In genomic region chr11:67572747-67573419, GRCh38 we compare ENCODE assay signal across 1 cellular context.
TF ChIP-seq lines count a peak whose summit lies in the region.

No MANE protein-coding gene starts in this region.

TF ChIP-seq in HepG2, 621 proteins besides CTCF, POLR2A, EP300 and RAD21 (continued from another document and continues in another):
- TF ChIP-seq ZBTB25 (CRISPR knock-in tag; IDR thresholded peaks at IDR 0.05) = no peak
- no peak for TF ChIP-seq CSRNP1 (CRISPR knock-in tag; IDR thresholded peaks at IDR 0.05)
- no peak for TF ChIP-seq SRY (CRISPR knock-in tag; IDR thresholded peaks at IDR 0.05)
- no peak for TF ChIP-seq ZNF281 (CRISPR knock-in tag; IDR thresholded peaks at IDR 0.05; ENCODE audit: borderline replicate concordance)
- no peak for TF ChIP-seq ZNF30 (CRISPR knock-in tag; IDR thresholded peaks at IDR 0.05)
- TF ChIP-seq ZNF687 (CRISPR knock-in tag; IDR thresholded peaks at IDR 0.05) = peak; percentile 35
- TF ChIP-seq BCLAF1 (IDR thresholded peaks at IDR 0.05) = no peak
- TF ChIP-seq NFE2 (CRISPR knock-in tag; IDR thresholded peaks at IDR 0.05) = no peak
- 0 out of 2 replicates have a peak, but pooled peaks have one; percentile 4 for TF ChIP-seq MED1 (CRISPR knock-in tag; IDR thresholded peaks at IDR 0.05)
- TF ChIP-seq GATAD2A (CRISPR knock-in tag; IDR thresholded peaks at IDR 0.05) = no peak
- no peak for TF ChIP-seq ELF4 (CRISPR knock-in tag; IDR thresholded peaks at IDR 0.05; ENCODE audit: borderline replicate concordance)
- TF ChIP-seq MIXL1 (CRISPR knock-in tag; IDR thresholded peaks at IDR 0.05) = no peak
- no peak for TF ChIP-seq MIER2 (CRISPR knock-in tag; IDR thresholded peaks at IDR 0.05)
- TF ChIP-seq SMC3 (IDR thresholded peaks at IDR 0.05; ENCODE audit: low read length) = peak; percentile 77
- no peak for TF ChIP-seq SOX6 (IDR thresholded peaks at IDR 0.05)
- TF ChIP-seq SOX6 (CRISPR knock-in tag; IDR thresholded peaks at IDR 0.05) = peak; percentile 55; the same call in 1 of the 2 replicates
- no peak for TF ChIP-seq ZNF619 (CRISPR knock-in tag; IDR thresholded peaks at IDR 0.05)
- no peak for TF ChIP-seq ZNF451 (CRISPR knock-in tag; IDR thresholded peaks at IDR 0.05)
- TF ChIP-seq RNF2 (conservative IDR thresholded peaks at IDR 0.05; ENCODE audit: low read depth) = no peak
- TF ChIP-seq KDM2A (CRISPR knock-in tag; IDR thresholded peaks at IDR 0.05; ENCODE audit: borderline replicate concordance, low read depth) = peak; percentile 67; the same call in 1 of the 2 replicates
- TF ChIP-seq BRCA1 (CRISPR knock-in tag; IDR thresholded peaks at IDR 0.05) = no peak
- TF ChIP-seq RARA (CRISPR knock-in tag; IDR thresholded peaks at IDR 0.05) = peak; percentile 39; the same call in 1 of the 2 replicates
- TF ChIP-seq NFYC (CRISPR knock-in tag; IDR thresholded peaks at IDR 0.05) = no peak
- no peak for TF ChIP-seq ATF4 (CRISPR knock-in tag; IDR thresholded peaks at IDR 0.05)
- TF ChIP-seq ZNF567 (CRISPR knock-in tag; IDR thresholded peaks at IDR 0.05; ENCODE audit: borderline replicate concordance) = no peak
- no peak for TF ChIP-seq ZNF546 (CRISPR knock-in tag; conservative IDR thresholded peaks at IDR 0.05)
- TF ChIP-seq ZNF746 (CRISPR knock-in tag; IDR thresholded peaks at IDR 0.05) = no peak
- TF ChIP-seq MTERF4 (CRISPR knock-in tag; IDR thresholded peaks at IDR 0.05) = no peak
- peak; percentile 29; the same call in 1 of the 2 replicates for TF ChIP-seq ZNF501 (CRISPR knock-in tag; IDR thresholded peaks at IDR 0.05)
- no peak for TF ChIP-seq E2F5 (CRISPR knock-in tag; conservative IDR thresholded peaks at IDR 0.05)
- no peak for TF ChIP-seq NR2F6 (IDR thresholded peaks at IDR 0.05)
- TF ChIP-seq NR2F6 (CRISPR knock-in tag; IDR thresholded peaks at IDR 0.05) = no peak
- no peak for TF ChIP-seq RFXANK (CRISPR knock-in tag; IDR thresholded peaks at IDR 0.05)
- no peak for TF ChIP-seq TRIM24 (CRISPR knock-in tag; IDR thresholded peaks at IDR 0.05)
- no peak for TF ChIP-seq U2AF1 (optimal IDR thresholded peaks at IDR 0.05; ENCODE audit: low read depth, low read length)
- no peak for TF ChIP-seq ZNF773 (CRISPR knock-in tag; IDR thresholded peaks at IDR 0.05; ENCODE audit: borderline replicate concordance)
- TF ChIP-seq CCDC6 (CRISPR knock-in tag; IDR thresholded peaks at IDR 0.05) = no peak
- no peak for TF ChIP-seq KLF11 (CRISPR knock-in tag; IDR thresholded peaks at IDR 0.05)
- TF ChIP-seq GMEB2 (CRISPR knock-in tag; IDR thresholded peaks at IDR 0.05; ENCODE audit: low read depth) = no peak
- TF ChIP-seq ZNF275 (CRISPR knock-in tag; IDR thresholded peaks at IDR 0.05; ENCODE audit: borderline replicate concordance) = no peak
- TF ChIP-seq ZNF772 (CRISPR knock-in tag; IDR thresholded peaks at IDR 0.05) = no peak
- no peak for TF ChIP-seq ZNF383 (CRISPR knock-in tag; IDR thresholded peaks at IDR 0.05; ENCODE audit: borderline replicate concordance)
- no peak for TF ChIP-seq ZNF740 (CRISPR knock-in tag; IDR thresholded peaks at IDR 0.05)
- 0 out of 2 replicates have a peak, but pooled peaks have one; percentile 38 for TF ChIP-seq KDM5B (CRISPR knock-in tag; IDR thresholded peaks at IDR 0.05; ENCODE audit: borderline replicate concordance)
- no peak for TF ChIP-seq KLF9 (CRISPR knock-in tag; IDR thresholded peaks at IDR 0.05; ENCODE audit: low read depth)
- no peak for TF ChIP-seq KLF16 (CRISPR knock-in tag; IDR thresholded peaks at IDR 0.05)
- TF ChIP-seq IKZF5 (CRISPR knock-in tag; IDR thresholded peaks at IDR 0.05) = no peak
